In genomic region chr3:58597770-58598310, GRCh38 we compare ENCODE assay signal across 22 cellular contexts. TPM values are rescaled to one million over a fixed set of nuclear protein-coding genes. Genes with fewer than 3 reads are reported as not detected.
DNase-seq lines count a peak whose midpoint lies in the region; ATAC-seq, FAIRE-seq and TF ChIP-seq lines count a peak whose summit lies in the region.
"Had no signal": no experiment of that assay in that cellular context is flagged by ENCODE, and none has a peak within 500 bp of the region (broad histone marks: within the 10 kb centered on the region; RNA-seq: fewer than 3 reads in every experiment).

No MANE protein-coding gene starts in this region.

- no peaks in the 10 kb centered on the region for H4K20me1 ChIP-seq in GM23338 (replicated peaks; ENCODE audit: insufficient read depth)
- no peaks in the 10 kb centered on the region for H4K20me1 ChIP-seq in IMR-90 (ENCODE audit: insufficient read depth, low read length)
- no peaks in the 10 kb centered on the region for H4K20me1 ChIP-seq in K562 (replicated peaks; ENCODE audit: control insufficient read depth, insufficient read depth, low read length)

- no peak overlapping the region for H2BK120ac ChIP-seq in IMR-90 (ENCODE audit: low read depth, low read length)
- no peak overlapping the region for H2BK120ac ChIP-seq in neuronal stem cell (ENCODE audit: low read depth, low read length)

- H2AK5ac ChIP-seq in IMR-90 (ENCODE audit: low read depth, low read length) (no peak overlapping the region), neuronal stem cell (ENCODE audit: low read depth, low read length) (peak overlapping the region; percentile 30)

- dilution Hi-C loops in IMR-90 (cut with HindIII; ENCODE audit: low sequenced_read_pairs, unreplicated experiment), result no loop called here

- H3K36me3 Mint-ChIP-seq in GM23338 (ENCODE audit: low read depth), result no peaks in the 10 kb centered on the region
- H3K36me3 Mint-ChIP-seq: CD4-positive, CD25-positive, alpha-beta regulatory T cell; CD8-positive, alpha-beta memory T cell had no signal

- 80% methylated on average over 1 of the region's 6 CpGs; no CpG with 5 or more reads in 1 of the 2 experiments for WGBS in IMR-90 (ENCODE audit: extremely low coverage in 2 of 2, insufficient read length in 1 of 2), 2 experiments
- WGBS in K562 (ENCODE audit: insufficient coverage, low coverage, missing lambda C conversion rate), result 2% methylated on average over 6 of the region's 6 CpGs
- WGBS in neuronal stem cell (ENCODE audit: extremely low coverage in 2 of 2, insufficient read length in 2 of 2, insufficient replicate concordance in 1 of 2), 2 donors, result no CpG with 5 or more reads among the region's 6 CpGs

- H3K27ac Mint-ChIP-seq in GM23338, result no peak overlapping the region
- H3K27ac Mint-ChIP-seq: CD4-positive, CD25-positive, alpha-beta regulatory T cell; CD8-positive, alpha-beta memory T cell; H9 had no signal

- no peaks in the 10 kb centered on the region for H3K9me1 ChIP-seq in IMR-90 (ENCODE audit: insufficient read depth, low read length)
- no peaks in the 10 kb centered on the region for H3K9me1 ChIP-seq in K562 (ENCODE audit: control insufficient read depth, insufficient read depth, low read length)

- no peak overlapping the region for H4K8ac ChIP-seq in IMR-90 (ENCODE audit: low read depth in 2 of 2, low read length in 2 of 2)
- no peak overlapping the region for H4K8ac ChIP-seq in neuronal stem cell (ENCODE audit: low read depth, low read length)

- no peak overlapping the region for H4K5ac ChIP-seq in IMR-90 (ENCODE audit: low read depth, low read length)

- no peaks in the 10 kb centered on the region for H3K36me3 ChIP-seq in GM23338 (ENCODE audit: insufficient read depth)
- no peaks in the 10 kb centered on the region for H3K36me3 ChIP-seq in IMR-90 (ENCODE audit: control insufficient read depth, insufficient read depth, low read length)
- H3K36me3 ChIP-seq in K562 (ENCODE audit: control insufficient read depth, insufficient read depth, low read length), result no peaks in the 10 kb centered on the region
- H3K36me3 ChIP-seq in neuronal stem cell (replicated peaks in 1 of 2; ENCODE audit: control insufficient read depth in 2 of 2, insufficient read depth in 2 of 2, low read length in 2 of 2), result no peaks in the 10 kb centered on the region
- H3K36me3 ChIP-seq: BE2C had no signal

- no peak for TF ChIP-seq EP300 in K562 (IDR thresholded peaks at IDR 0.05; ENCODE audit: low read length)

- CTCF ChIA-PET in IMR-90 (lab: Yijun Ruan, JAX) (interaction anchor here (1.2 kb wide), 1 partner anchor 11 kb away, joined by 3 read pairs; no protein-coding TSS in a partner anchor), K562 (lab: Yijun Ruan, JAX; ENCODE audit: low intra/inter-chr PET ratio) (no interaction called here), RWPE1 (lab: Yijun Ruan, JAX) (no interaction called here)

- no peak for FAIRE-seq in K562 (lab: Jason Lieb, UNC)
- FAIRE-seq: A204.1, D721Med, GM12892, GM18507, HTR-8/SVneo had no signal

- no peak overlapping the region for H3K56ac ChIP-seq in IMR-90 (ENCODE audit: extremely low read depth, insufficient read depth, low read length)

- H2BK15ac ChIP-seq in IMR-90 (ENCODE audit: low read depth, low read length), result no peak overlapping the region
- no peak overlapping the region for H2BK15ac ChIP-seq in neuronal stem cell (ENCODE audit: low read length)

- no peaks in the 10 kb centered on the region for H3K79me2 ChIP-seq in GM23338 (replicated peaks; ENCODE audit: insufficient read depth)
- no peaks in the 10 kb centered on the region for H3K79me2 ChIP-seq in K562 (ENCODE audit: control insufficient read depth, insufficient read depth, low read length)

- H3K9me3 ChIP-seq in IMR-90 (ENCODE audit: control insufficient read depth, insufficient read depth, low read length) (no peaks in the 10 kb centered on the region), K562 (replicated peaks; ENCODE audit: control insufficient read depth, insufficient read depth, low read depth, low read length) (no peaks in the 10 kb centered on the region), neuronal stem cell (replicated peaks in 1 of 2; ENCODE audit: control insufficient read depth in 2 of 2, insufficient read depth in 1 of 2, low read depth in 1 of 2, low read length in 2 of 2) (no peaks in the 10 kb centered on the region)
- H3K9me3 ChIP-seq: BE2C, Caco-2 had no signal

- no peaks in the 10 kb centered on the region; the same call in 2 of the 3 replicates for H3K4me1 Mint-ChIP-seq in GM23338
- H3K4me1 Mint-ChIP-seq: CD4-positive, CD25-positive, alpha-beta regulatory T cell; CD8-positive, alpha-beta memory T cell had no signal

- no peaks in the 10 kb centered on the region for H3F3A ChIP-seq in GM23338 (replicated peaks; ENCODE audit: low read depth)

- no peaks in the 10 kb centered on the region for H3K9me3 Mint-ChIP-seq in GM23338
- H3K9me3 Mint-ChIP-seq: H9 had no signal

- H3K4me1 ChIP-seq in GM23338 (ENCODE audit: insufficient read depth), result no peaks in the 10 kb centered on the region
- H3K4me1 ChIP-seq in IMR-90 (ENCODE audit: control insufficient read depth, insufficient read depth, low read length), result no peaks in the 10 kb centered on the region
- no peaks in the 10 kb centered on the region for H3K4me1 ChIP-seq in K562 (replicated peaks in 1 of 2; ENCODE audit: control insufficient read depth in 2 of 2, insufficient read depth in 2 of 2, low read length in 2 of 2)
- H3K4me1 ChIP-seq in neuronal stem cell (ENCODE audit: control insufficient read depth in 2 of 2, insufficient read depth in 1 of 2, low read depth in 1 of 2, low read length in 2 of 2), result peaks cover 0 to 1% of the 10 kb centered on the region in 2 donors
- H3K4me1 ChIP-seq: BE2C, Caco-2 had no signal

- no peaks in the 10 kb centered on the region for H3K27me3 Mint-ChIP-seq in GM23338 (ENCODE audit: insufficient read depth, low read depth, poor library complexity)

- H3K4me3 Mint-ChIP-seq in GM23338, result no peak overlapping the region
- H3K4me3 Mint-ChIP-seq: CD4-positive, CD25-positive, alpha-beta regulatory T cell; CD8-positive, alpha-beta memory T cell; H9 had no signal

- no peak for TF ChIP-seq POLR2A in IMR-90 (IDR thresholded peaks at IDR 0.05; ENCODE audit: low read depth, low read length)
- no peak for TF ChIP-seq POLR2A in K562 (conservative IDR thresholded peaks at IDR 0.05)

- no peaks in the 10 kb centered on the region for H3K79me1 ChIP-seq in IMR-90 (ENCODE audit: low read depth in 1 of 2, low read length in 2 of 2)
- H3K79me1 ChIP-seq in neuronal stem cell (ENCODE audit: low read depth, low read length), result no peaks in the 10 kb centered on the region

- TF ChIP-seq CTCF in GM23338 (conservative IDR thresholded peaks at IDR 0.05; ENCODE audit: low read depth in 2 of 2) (no peak), IMR-90 (conservative IDR thresholded peaks at IDR 0.05; ENCODE audit: low read depth, low read length) (no peak), K562 (IDR thresholded peaks at IDR 0.05 in 2 of 3, conservative IDR thresholded peaks at IDR 0.05 in 1 of 3; ENCODE audit: insufficient read depth in 2 of 3, low read depth in 1 of 3, low read length in 3 of 3) (no peak), RWPE1 (conservative IDR thresholded peaks at IDR 0.05; ENCODE audit: low read depth) (no peak)

- POLR2A ChIA-PET in IMR-90 (lab: Charles Lee; ENCODE audit: unreplicated experiment), result no interaction called here
- POLR2A ChIA-PET in K562 (lab: Yijun Ruan, JAX), result interaction anchor here (0.6 to 1.3 kb wide), 2 partner anchors 13 to 29 kb away, joined by 3 to 4 read pairs; no protein-coding TSS in a partner anchor
- POLR2A ChIA-PET in RWPE1 (lab: Yijun Ruan, JAX; ENCODE audit: low non-redundant PET), result no interaction called here

- no peak overlapping the region for H3K9ac ChIP-seq in IMR-90 (ENCODE audit: low read depth, low read length)
- H3K9ac ChIP-seq in K562 (ENCODE audit: insufficient read depth in 1 of 2, low read depth in 2 of 2, low read length in 2 of 2), result no peak overlapping the region
- H3K9ac ChIP-seq in neuronal stem cell (ENCODE audit: low read depth, low read length, poor library complexity), result no peak overlapping the region

- H3K14ac ChIP-seq in IMR-90 (replicated peaks; ENCODE audit: low read depth, low read length) (no peak overlapping the region), neuronal stem cell (ENCODE audit: low read length) (no peak overlapping the region)

- H3K18ac ChIP-seq in IMR-90 (ENCODE audit: low read depth, low read length) (no peak overlapping the region), neuronal stem cell (ENCODE audit: low read length) (no peak overlapping the region)

- ATAC-seq in GM23338, result peak; percentile 34
- no peak for ATAC-seq in IMR-90 (ENCODE audit: low read depth)
- no peak for ATAC-seq in K562

- DNase-seq in GM23338 (ENCODE audit: low spot score) (no peak), IMR-90 (no peak), K562 (ENCODE audit: extremely low read depth in 1 of 4, low spot score in 3 of 4) (no peak), neuronal stem cell (ENCODE audit: low spot score) (no peak), HUDEP-2 (lab: John Stamatoyannopoulos, UW; ENCODE audit: unreplicated experiment in 76 of 76) (no peak), RWPE1 (ENCODE audit: low spot score) (no peak)
- DNase-seq in stimulated activated CD4-positive, alpha-beta T cell treated with anti-CD3 and anti-CD28 coated beads, Interleukin-4, amount 100 ng/mL, for 4 hours, result no peak
- DNase-seq: ACHN; BE2C; C1 segment of cervical spinal cord; Caco-2; CD4-positive, CD25-positive, alpha-beta regulatory T cell; CD8-positive, alpha-beta memory T cell; GDM1; GOT3; H9; KG1 had no signal

- H3K4ac ChIP-seq in IMR-90 (ENCODE audit: low read depth, low read length) (no peak overlapping the region), neuronal stem cell (ENCODE audit: low read length) (no peak overlapping the region)

- H4K91ac ChIP-seq in IMR-90 (ENCODE audit: insufficient read depth, low read depth, low read length) (no peak overlapping the region), neuronal stem cell (ENCODE audit: low read depth, low read length, poor library complexity) (no peak overlapping the region)

- intact Hi-C loops in IMR-90 (cut with micrococcal nuclease), result no loop called here
- intact Hi-C loops in K562 (cut with micrococcal nuclease), result no loop called here

- H3K9me2 ChIP-seq in GM23338 (ENCODE audit: insufficient read depth), result no peaks in the 10 kb centered on the region

- H3K23ac ChIP-seq in IMR-90 (ENCODE audit: low read depth, low read length), result no peak overlapping the region
- H3K23ac ChIP-seq in neuronal stem cell (ENCODE audit: low read depth, low read length, poor library complexity), result no peak overlapping the region

- H3K4me2 ChIP-seq in GM23338 (no peak overlapping the region), IMR-90 (ENCODE audit: low read depth, low read length) (no peak overlapping the region), K562 (ENCODE audit: insufficient read depth, low read length) (no peak overlapping the region), neuronal stem cell (ENCODE audit: insufficient read depth, low read length, poor library complexity, severe bottlenecking) (no peak overlapping the region)

- H2BK12ac ChIP-seq in neuronal stem cell (ENCODE audit: low read length), result no peak overlapping the region

- H2BK20ac ChIP-seq in IMR-90 (ENCODE audit: low read depth, low read length), result no peak overlapping the region

- H3K27ac ChIP-seq in GM23338 (ENCODE audit: low read depth) (no peak overlapping the region), IMR-90 (ENCODE audit: insufficient read depth, low read length) (no peak overlapping the region), K562 (ENCODE audit: extremely low read depth, low read depth, low read length) (no peak overlapping the region), neuronal stem cell (replicated peaks; ENCODE audit: low read length) (no peak overlapping the region), RWPE1 (no peak overlapping the region)

- H3K27me3 ChIP-seq in GM23338 (ENCODE audit: insufficient read depth), result no peaks in the 10 kb centered on the region
- peaks cover 26% of the 10 kb centered on the region for H3K27me3 ChIP-seq in IMR-90 (ENCODE audit: control insufficient read depth, insufficient read depth, low read length)
- peaks cover 6 to 20% of the 10 kb centered on the region in 2 experiments; a peak in 4 of 5 replicates for H3K27me3 ChIP-seq in K562 (ENCODE audit: control insufficient read depth in 2 of 2, insufficient read depth in 2 of 2, low read length in 2 of 2)
- no peaks in the 10 kb centered on the region for H3K27me3 ChIP-seq in neuronal stem cell (ENCODE audit: control insufficient read depth in 3 of 3, insufficient read depth in 3 of 3, low read depth in 1 of 3, low read length in 3 of 3)
- H3K27me3 ChIP-seq: BE2C had no signal

- H2BK5ac ChIP-seq in IMR-90 (ENCODE audit: low read depth, low read length, poor library complexity, severe bottlenecking) (no peak overlapping the region), neuronal stem cell (ENCODE audit: low read length) (no peak overlapping the region)

- H3K4me3 ChIP-seq in GM23338 (no peak overlapping the region), IMR-90 (ENCODE audit: insufficient read depth, low read depth, low read length) (no peak overlapping the region), K562 (no peak overlapping the region), neuronal stem cell (ENCODE audit: low read length in 2 of 2) (no peak overlapping the region)

- no peak overlapping the region for H2AK9ac ChIP-seq in IMR-90 (replicated peaks; ENCODE audit: low read depth, low read length, poor library complexity)

- TF ChIP-seq RAD21 in IMR-90 (IDR thresholded peaks at IDR 0.05; ENCODE audit: low read length), result no peak
- no peak for TF ChIP-seq RAD21 in K562 (CRISPR knock-in tag; conservative IDR thresholded peaks at IDR 0.05 in 1 of 2, IDR thresholded peaks at IDR 0.05 in 1 of 2)

- in situ Hi-C loops in IMR-90 (cut with MboI; ENCODE audit: low sequenced_read_pairs), result no loop called here
- in situ Hi-C loops in K562 (cut with MboI), result no loop called here

- H2AFZ ChIP-seq in GM23338, result peak overlapping the region; percentile 66
- H2AFZ ChIP-seq in IMR-90 (replicated peaks; ENCODE audit: low read length, poor library complexity), result no peak overlapping the region
- no peak overlapping the region for H2AFZ ChIP-seq in K562 (ENCODE audit: low read depth, low read length)
- no peak overlapping the region for H2AFZ ChIP-seq in neuronal stem cell (ENCODE audit: low read length)

- BruUV-seq in IMR-90 (replicated peaks; lab: Mats Ljungman, UMichigan) (no TSS peak), K562 (replicated peaks; lab: Mats Ljungman, UMichigan) (no TSS peak)

RNA-seq across cellular contexts. Expression of gene FAM107A, which starts 20.6 kb away (rescaled TPM):
- 0.89 and 1.0 TPM in 2 replicates for total RNA-seq in GM23338 (2014; rRNA removed; shearing (Covaris generic))
- 0.61 and 1.1 TPM in 2 replicates for polyA plus RNA-seq in GM23338 (2016; fragmentation: Nextera tagmentation; extraction: Ambion mirVana)
- not detected in 2 replicates for total RNA-seq in IMR-90 (2012; rRNA removed)
- not detected in 2 replicates for polyA plus RNA-seq in IMR-90 (2012; rRNA removed)
- polyA plus RNA-seq in IMR-90 (2012; cell fraction: cytosol; rRNA removed), result not detected in 2 replicates
- polyA plus RNA-seq in IMR-90 (2012; cell fraction: nucleus; rRNA removed; ENCODE audit: low replicate concordance), result 0.05 and 0.07 TPM in 2 replicates
- not detected in 2 replicates for total RNA-seq in K562 (2011; cell fraction: chromatin; rRNA removed; ENCODE audit: low replicate concordance)
- total RNA-seq in K562 (2011; cell fraction: nucleolus; rRNA removed), result not detected in 2 replicates
- total RNA-seq in K562 (2011; cell fraction: nucleoplasm; rRNA removed), result not detected in 2 replicates
- not detected in 2 replicates for total RNA-seq in K562 (2014; rRNA removed)
- not detected in 2 replicates for total RNA-seq in K562 (2014; rRNA removed; fragmentation: Illumina TruSeq; extraction: Trizol)
- total RNA-seq in K562 (2015; rRNA removed; fragmentation: Illumina TruSeq; extraction: Trizol), result not detected in 2 replicates
- 0.07 TPM in 1 of 2 replicates, not detected in the other for total RNA-seq in K562 (2021)
- polyA plus RNA-seq in K562 (2011; rRNA removed), result not detected in 2 replicates
- not detected in 2 replicates for polyA plus RNA-seq in K562 (2011; cell fraction: cytosol; rRNA removed)
- polyA plus RNA-seq in K562 (2011; cell fraction: nucleus; rRNA removed), result not detected in 2 replicates
- not detected in 2 replicates for polyA plus RNA-seq in K562 (2012)
- not detected in 2 replicates for polyA plus RNA-seq in K562 (2014; fragmentation: Illumina TruSeq; extraction: Trizol)
- not detected for polyA plus RNA-seq in K562 (2014; fragmentation: Nextera tagmentation; extraction: Ambion mirVana)
- polyA plus RNA-seq in K562 (2014; rRNA removed), result not detected in 2 replicates
- not detected in 2 replicates for polyA minus RNA-seq in K562 (2011; rRNA and poly(A)+ RNA removed)
- not detected in 2 replicates for polyA minus RNA-seq in K562 (2011; cell fraction: cytosol; rRNA and poly(A)+ RNA removed)
- polyA minus RNA-seq in K562 (2011; cell fraction: nucleus; rRNA and poly(A)+ RNA removed), result not detected in 2 replicates
- 2.1 TPM for polyA plus RNA-seq in neuronal stem cell (2013, experiment 1 of 2)
- polyA plus RNA-seq in neuronal stem cell (2013, experiment 2 of 2), result 2.0 TPM
- total RNA-seq: Caco-2; CD4-positive, CD25-positive, alpha-beta regulatory T cell; CD8-positive, alpha-beta memory T cell had no signal
- polyA plus RNA-seq: CD4-positive, CD25-positive, alpha-beta regulatory T cell; CD8-positive, alpha-beta memory T cell had no signal
